ENCODE assay signal across 6 cellular contexts in genomic region chr12:120466560-120467315, GRCh38. TPM values are rescaled to one million over a fixed set of nuclear protein-coding genes. Genes with fewer than 3 reads are reported as not detected.
A peak's percentile ranks its signal among the peaks of the same experiment; 100 is the strongest.
DNase-seq lines count a peak whose midpoint lies in the region; FAIRE-seq and TF ChIP-seq lines count a peak whose summit lies in the region.

No MANE protein-coding gene starts in this region.

- peak overlapping the region in 1 of 2 donors; percentile 2 for H3K4me3 ChIP-seq in ascending aorta

- peaks cover 4% of the 10 kb centered on the region for H3K27me3 Mint-ChIP-seq in neural crest cell (ENCODE audit: low read depth)

- peaks cover 8 to 32% of the 10 kb centered on the region in 2 donors for H3K4me1 ChIP-seq in ascending aorta

- peaks cover 36 to 43% of the 10 kb centered on the region in 2 donors for H3K36me3 ChIP-seq in ascending aorta

- H3K27ac ChIP-seq in ascending aorta: no peak overlapping the region

- H3K9me3 Mint-ChIP-seq in neural crest cell: no peaks in the 10 kb centered on the region

- peak; percentile 15 for DNase-seq in GM03348 (ENCODE audit: low spot score)
- peak; percentile 59 for DNase-seq in NCI-H69 (lab: John Stamatoyannopoulos, UW)
- no peak for DNase-seq in ascending aorta (ENCODE audit: low spot score in 2 of 2)
- peak; percentile 55 for DNase-seq in neural crest cell (ENCODE audit: low read depth, low spot score)
- DNase-seq in HTR-8/SVneo (ENCODE audit: insufficient read length, low spot score): no peak
- no peak for DNase-seq in posterior vena cava (ENCODE audit: low spot score)

- peaks cover 30% of the 10 kb centered on the region for H3K4me1 Mint-ChIP-seq in neural crest cell

- TF ChIP-seq CTCF in ascending aorta (IDR thresholded peaks at IDR 0.05): peak; percentile 25 to 46 (median 33)
- peak; percentile 71 for TF ChIP-seq CTCF in neural crest cell (conservative IDR thresholded peaks at IDR 0.05)

- no peak for FAIRE-seq in HTR-8/SVneo (lab: Jason Lieb, UNC)

- peak overlapping the region; percentile 19 for H3K27ac Mint-ChIP-seq in neural crest cell (ENCODE audit: unreplicated experiment)

- no peaks in the 10 kb centered on the region for H3K27me3 ChIP-seq in ascending aorta

- intact Hi-C loops in ascending aorta (cut with DNase I): no loop called here
- intact Hi-C loops in posterior vena cava (cut with DNase I): no loop called here

- peak overlapping the region; percentile 84 for H3K4me3 Mint-ChIP-seq in neural crest cell

- H3K9me3 ChIP-seq in ascending aorta: no peaks in the 10 kb centered on the region

- peaks cover 22% of the 10 kb centered on the region for H3K36me3 Mint-ChIP-seq in neural crest cell (ENCODE audit: low read depth)

RNA-seq across cellular contexts. Expression of gene SRSF9, which starts 2.8 kb away (rescaled TPM):
- total RNA-seq in ascending aorta (68.6 TPM), neural crest cell (350 and 361 TPM in 2 replicates), posterior vena cava (10 to 100 TPM; 83.5 to 84.4 TPM)

RNA-seq across cellular contexts. Expression of gene GATC, which starts 20.5 kb away (rescaled TPM):
- total RNA-seq in ascending aorta (6.2 TPM), neural crest cell (32.0 and 33.8 TPM in 2 replicates), posterior vena cava (10 to 100 TPM; 11.7 to 16.2 TPM)

RNA-seq across cellular contexts. Expression of gene TRIAP1, which starts 20.6 kb away (rescaled TPM):
- 12.1 TPM for total RNA-seq in ascending aorta
- total RNA-seq in neural crest cell: 38.0 and 38.1 TPM in 2 replicates
- 10 to 100 TPM; 13.9 to 15.7 TPM for total RNA-seq in posterior vena cava

RNA-seq across cellular contexts. Expression of gene COX6A1, which starts 28.8 kb away (rescaled TPM):
- total RNA-seq in ascending aorta (686 TPM), neural crest cell (315 and 320 TPM in 2 replicates), posterior vena cava (100 to 1,000 TPM; 244 to 261 TPM)

RNA-seq across cellular contexts. Expression of gene DYNLL1, which starts 29.2 kb away (rescaled TPM):
- 216 TPM for total RNA-seq in ascending aorta
- total RNA-seq in neural crest cell: 375 and 382 TPM in 2 replicates
- 100 to 1,000 TPM; 221 to 343 TPM for total RNA-seq in posterior vena cava

Comparison
In these comparisons a context has a peak if more than half of its experiments do, and no peak if none do; other contexts are left out.
1. DNase-seq: peak in GM03348 (single experiment), NCI-H69 (single experiment) and neural crest cell (single experiment); none in ascending aorta (0 of 2), HTR-8/SVneo (single experiment) and posterior vena cava (single experiment).